8 cellular contexts compared by ENCODE assay signal in genomic region chr4:75432683-75433082, GRCh38.
DNase-seq lines count a peak whose midpoint lies in the region; ATAC-seq and TF ChIP-seq lines count a peak whose summit lies in the region.

No MANE protein-coding gene starts in this region.

- H3K4me1 ChIP-seq in osteoblast (ENCODE audit: insufficient read depth, low read length): no peaks in the 10 kb centered on the region

- H3K4me3 ChIP-seq in Jurkat, Clone E6-1 (ENCODE audit: low read length): no peak overlapping the region
- H3K4me3 ChIP-seq in astrocyte of the cerebellum (ENCODE audit: low read depth, low read length) (no peak overlapping the region), osteoblast (ENCODE audit: insufficient read depth, low read length) (no peak overlapping the region)

- peak; percentile 62 for ATAC-seq in GM18519 (IDR thresholded peaks at IDR 0.05; ENCODE audit: low FRiP score, unreplicated experiment)
- ATAC-seq in GM18498 (IDR thresholded peaks at IDR 0.05; ENCODE audit: unreplicated experiment): no peak
- no peak for ATAC-seq in HG02642 (IDR thresholded peaks at IDR 0.05; ENCODE audit: poor library complexity, unreplicated experiment)

- no peaks in the 10 kb centered on the region for H4K20me1 ChIP-seq in osteoblast (ENCODE audit: insufficient read depth, low read length)

- in situ Hi-C loops in astrocyte of the cerebellum (cut with HindIII; ENCODE audit: low sequenced_read_pairs): no loop called here

- no peak overlapping the region for H2AFZ ChIP-seq in osteoblast (ENCODE audit: low read length)

- H3K27me3 ChIP-seq in osteoblast (ENCODE audit: insufficient read depth, low read length): no peaks in the 10 kb centered on the region

- no peak overlapping the region for H3K27ac ChIP-seq in osteoblast (ENCODE audit: low read depth, low read length)

- no peaks in the 10 kb centered on the region for H3K36me3 ChIP-seq in osteoblast (ENCODE audit: insufficient read depth, low read length)

- DNase-seq in Jurkat, Clone E6-1 (ENCODE audit: low read depth, low spot score): peak; percentile 32
- DNase-seq in astrocyte of the cerebellum (ENCODE audit: low read depth) (no peak), osteoblast (ENCODE audit: insufficient read length, low spot score, missing footprints) (no peak), NCI-H128 (lab: John Stamatoyannopoulos, UW; ENCODE audit: unreplicated experiment) (no peak)
- DNase-seq in activated T-cell treated with anti-CD3 and anti-CD28 coated beads, Interleukin-2, amount 50 U/mL, for 1 hour: no peak

- H3K9me3 ChIP-seq in osteoblast (ENCODE audit: low read depth, low read length): no peaks in the 10 kb centered on the region

- TF ChIP-seq CTCF in astrocyte of the cerebellum (IDR thresholded peaks at IDR 0.05; ENCODE audit: low read depth, low read length, missing control alignments) (peak; percentile 34), osteoblast (IDR thresholded peaks at IDR 0.05; ENCODE audit: extremely low read depth, low read depth, low read length) (peak; percentile 50)

- H3K4me2 ChIP-seq in osteoblast (ENCODE audit: insufficient read depth, low read length): no peak overlapping the region

- H3K79me2 ChIP-seq in osteoblast (ENCODE audit: insufficient read depth, low read length): no peaks in the 10 kb centered on the region
